In genomic region chr5:141808857-141809256, GRCh38 we compare ENCODE assay signal across 24 cellular contexts.
DNase-seq lines count a peak whose midpoint lies in the region; ATAC-seq, FAIRE-seq and TF ChIP-seq lines count a peak whose summit lies in the region.
"Had no signal": no experiment of that assay in that cellular context is flagged by ENCODE, and none has a peak within 500 bp of the region (broad histone marks: within the 10 kb centered on the region; RNA-seq: fewer than 3 reads in every experiment).

No MANE protein-coding gene starts in this region.

- H4K20me1 ChIP-seq in H1 (replicated peaks in 1 of 2; ENCODE audit: control insufficient read depth in 1 of 2, insufficient read depth in 2 of 2, low read length in 2 of 2), result no peaks in the 10 kb centered on the region

- H3K9me3 ChIP-seq in left ventricle myocardium inferior (replicated peaks) (no peaks in the 10 kb centered on the region), heart right ventricle (no peaks in the 10 kb centered on the region), H1 (ENCODE audit: insufficient read depth in 2 of 2, low read depth in 1 of 2, low read length in 1 of 2) (no peaks in the 10 kb centered on the region)
- H3K9me3 ChIP-seq: BE2C, SJCRH30 had no signal

- 81 to 83% methylated on average over 2 of the region's 2 CpGs for WGBS in heart right ventricle, 2 donors
- whole genome bisulfite sequencing in H1 (ENCODE audit: extremely low coverage in 1 of 2, insufficient coverage in 1 of 2, insufficient read length in 1 of 2, insufficient replicate concordance in 2 of 2, low coverage in 1 of 2, low lambda C conversion rate in 2 of 2, missing lambda C conversion rate in 1 of 2), 2 experiments, result 93% methylated on average over 1 of the region's 2 CpGs; no CpG with 5 or more reads in 1 of the 2 experiments

- peak overlapping the region in 1 of 5 experiments; percentile 5 for H3K4me3 Mint-ChIP-seq in brain
- H3K4me3 Mint-ChIP-seq: CD4-positive, CD25-positive, alpha-beta regulatory T cell; H9; HFFc6; IgD-negative memory B cell had no signal

- H2AK5ac ChIP-seq in H1 (ENCODE audit: low read depth, low read length), result no peak overlapping the region

- H3K23ac ChIP-seq in H1 (ENCODE audit: insufficient read length), result no peak overlapping the region

- no peaks in the 10 kb centered on the region for H3K36me3 Mint-ChIP-seq in brain
- H3K36me3 Mint-ChIP-seq: CD4-positive, CD25-positive, alpha-beta regulatory T cell; IgD-negative memory B cell had no signal

- H3K4me1 ChIP-seq in left ventricle myocardium inferior (peaks cover 74% of the 10 kb centered on the region), heart right ventricle (peaks cover 18 to 81% (median 55%) of the 10 kb centered on the region in 9 donors), H1 (replicated peaks in 1 of 4; ENCODE audit: control insufficient read depth in 3 of 4, insufficient read depth in 4 of 4, low read length in 3 of 4) (peaks cover 20 to 48% (median 27%) of the 10 kb centered on the region in 4 experiments)
- H3K4me1 ChIP-seq: SJCRH30 had no signal

- peaks cover 0 to 3% (median 0%) of the 10 kb centered on the region in 5 experiments for H3K9me3 Mint-ChIP-seq in brain
- H3K9me3 Mint-ChIP-seq: H9, HFFc6, IgD-negative memory B cell had no signal

- H3K4me2 ChIP-seq in H1 (ENCODE audit: insufficient read depth in 1 of 2, low read depth in 2 of 2, low read length in 2 of 2), result no peak overlapping the region
- H3K4me2 ChIP-seq: KMS-11 had no signal

- H3K4me3 ChIP-seq in left ventricle myocardium inferior (no peak overlapping the region), heart right ventricle (no peak overlapping the region), H1 (ENCODE audit: extremely low read depth in 1 of 4, insufficient read depth in 2 of 4, low read depth in 3 of 4, low read length in 4 of 4) (no peak overlapping the region)
- H3K4me3 ChIP-seq: SJCRH30 had no signal

- H3K79me1 ChIP-seq in H1 (ENCODE audit: low read depth, low read length), result no peaks in the 10 kb centered on the region

- no peak overlapping the region for H3K14ac ChIP-seq in H1 (ENCODE audit: insufficient read length)

- TF ChIP-seq EP300 in H1 (IDR thresholded peaks at IDR 0.05; ENCODE audit: borderline replicate concordance in 1 of 2, low read depth in 2 of 2, low read length in 2 of 2), result no peak

- no peak overlapping the region for H2AFZ ChIP-seq in H1 (ENCODE audit: low read length)

- TF ChIP-seq CTCF in left ventricle myocardium inferior (IDR thresholded peaks at IDR 0.05; ENCODE audit: borderline replicate concordance) (no peak), heart right ventricle (IDR thresholded peaks at IDR 0.05) (no peak), brain (conservative IDR thresholded peaks at IDR 0.05) (no peak), H1 (IDR thresholded peaks at IDR 0.05; ENCODE audit: control extremely low read depth in 1 of 3, insufficient read depth in 1 of 3, low read depth in 1 of 3, low read length in 3 of 3) (no peak)

- H3K27me3 ChIP-seq in left ventricle myocardium inferior (ENCODE audit: low read depth) (peaks cover 71% of the 10 kb centered on the region), heart right ventricle (peaks cover 0 to 60% (median 21%) of the 10 kb centered on the region in 7 donors), H1 (replicated peaks in 1 of 4; ENCODE audit: control insufficient read depth in 3 of 4, extremely low read depth in 1 of 4, insufficient read depth in 3 of 4, low read length in 3 of 4) (no peaks in the 10 kb centered on the region; a peak in 1 of 7 replicates)
- H3K27me3 ChIP-seq: BE2C had no signal

- H3K27ac ChIP-seq in left ventricle myocardium inferior (replicated peaks) (peak overlapping the region; percentile 42), heart right ventricle (peak overlapping the region in 3 of 10 donors; percentile 11 to 93 (median 45)), H1 (ENCODE audit: low read depth, low read length) (no peak overlapping the region)
- H3K27ac ChIP-seq: KMS-11, SJCRH30 had no signal

- H2BK20ac ChIP-seq in H1 (ENCODE audit: low read length), result no peak overlapping the region

- H3K79me2 ChIP-seq in H1 (ENCODE audit: control insufficient read depth in 1 of 2, insufficient read depth in 2 of 2, low read length in 2 of 2), result no peaks in the 10 kb centered on the region

- no peak for DNase-seq in left ventricle myocardium inferior
- no peak for DNase-seq in heart right ventricle
- no peak for DNase-seq in H1 (ENCODE audit: low read depth in 1 of 2, low spot score in 2 of 2)
- DNase-seq in NCI-H187 treated with DMSO at 0.1 percent for 48 hours (lab: John Stamatoyannopoulos, UW), result no peak
- DNase-seq in NCI-H2171 treated with DMSO at 0.1 percent for 48 hours (lab: John Stamatoyannopoulos, UW), result no peak
- DNase-seq in NCI-H1105 (lab: John Stamatoyannopoulos, UW), result no peak
- DNase-seq: 8988T; ACHN; BE2C; CD4-positive, CD25-positive, alpha-beta regulatory T cell; H9; HFFc6; NCI-H1092; NCI-H1436; NCI-H187; NCI-H748 treated with DMSO at 0.1 percent for 48 hours; SJCRH30 had no signal

- intact Hi-C loops in left ventricle myocardium inferior (cut with micrococcal nuclease), result no loop called here
- intact Hi-C loops in heart right ventricle (cut with DNase I), result loop anchor here in 5 of 10 donors (5.0 kb wide), 5 partner anchors 38 to 107 kb away; partner anchors contain the start of gene PCDH1 (in 2 of the 5)

- H2BK120ac ChIP-seq in H1 (replicated peaks; ENCODE audit: low read depth, low read length), result no peak overlapping the region

- no peak overlapping the region for H4K5ac ChIP-seq in H1 (ENCODE audit: insufficient read length, low read depth, low read length)

- no peak for ATAC-seq in heart right ventricle
- ATAC-seq in esophagus mucosa, result no peak
- ATAC-seq: SK-N-SH treated with all-trans-retinoic acid at 6 μM for 48 hours had no signal

- H2BK15ac ChIP-seq in H1 (ENCODE audit: low read length), result 0 out of 2 replicates have a peak overlapping the region, but pooled peaks have one; percentile 75

- TF ChIP-seq RAD21 in H1 (IDR thresholded peaks at IDR 0.05 in 1 of 2, conservative IDR thresholded peaks at IDR 0.05 in 1 of 2; ENCODE audit: low read depth in 2 of 2, low read length in 2 of 2), result no peak

- H3K23me2 ChIP-seq in H1 (ENCODE audit: low read depth, low read length), result peaks cover 4% of the 10 kb centered on the region; the same call in 1 of the 2 replicates

- H4K8ac ChIP-seq in H1 (ENCODE audit: extremely low read depth, insufficient read depth, low read length), result no peak overlapping the region

- no peak overlapping the region for H3K9ac ChIP-seq in H1 (replicated peaks in 1 of 4; ENCODE audit: extremely low read depth in 1 of 4, low read depth in 3 of 4, low read length in 3 of 4)
- H3K9ac ChIP-seq: KMS-11 had no signal

- POLR2A ChIA-PET in H1 (lab: Charles Lee; ENCODE audit: partially characterized antibody), result interaction anchor here (1.2 to 4.3 kb wide), 4 partner anchors 17 to 68 kb away, joined by 3 to 18 read pairs (median 4); partner anchors contain the start of gene PCDH1

- CTCF ChIA-PET in H1 (lab: Charles Lee; ENCODE audit: partially characterized antibody), result interaction anchor here (0.5 to 20.5 kb wide), 12 partner anchors 9 to 160 kb away, joined by 3 to 345 read pairs (median 4); partner anchors contain the start of genes PCDH1 and RNF14

- no peak overlapping the region for H2BK12ac ChIP-seq in H1 (ENCODE audit: low read depth, low read length)

- TF ChIP-seq POLR2A in H1 (IDR thresholded peaks at IDR 0.05; ENCODE audit: control extremely low read depth in 1 of 2, low read depth in 2 of 2, low read length in 2 of 2), result no peak

- H3K36me3 ChIP-seq in left ventricle myocardium inferior (no peaks in the 10 kb centered on the region), heart right ventricle (no peaks in the 10 kb centered on the region), H1 (ENCODE audit: control insufficient read depth in 2 of 4, insufficient read depth in 4 of 4, low read length in 3 of 4) (no peaks in the 10 kb centered on the region)
- H3K36me3 ChIP-seq: BE2C, SJCRH30 had no signal

- H4K91ac ChIP-seq in H1 (replicated peaks; ENCODE audit: insufficient read length, low read length), result no peak overlapping the region

- H3K27ac Mint-ChIP-seq in brain, result peak overlapping the region; percentile 13 to 93 (median 46)
- H3K27ac Mint-ChIP-seq: CD4-positive, CD25-positive, alpha-beta regulatory T cell; HFFc6; IgD-negative memory B cell had no signal

- H2BK5ac ChIP-seq in H1 (ENCODE audit: low read depth, low read length), result no peak overlapping the region

- FAIRE-seq in H1 (lab: Jason Lieb, UNC), result no peak
- FAIRE-seq: GM18507, RCC 7860 had no signal

- no peak overlapping the region for H3K18ac ChIP-seq in H1 (ENCODE audit: extremely low read depth, low read length)

- peaks cover 5% of the 10 kb centered on the region for H3K27me3 Mint-ChIP-seq in brain

- no peak overlapping the region for H3K4ac ChIP-seq in H1 (replicated peaks; ENCODE audit: insufficient read length, low read depth, low read length)

- H3K4me1 Mint-ChIP-seq in brain, result peaks cover 94% of the 10 kb centered on the region
- H3K4me1 Mint-ChIP-seq: CD4-positive, CD25-positive, alpha-beta regulatory T cell; IgD-negative memory B cell had no signal

- H3K56ac ChIP-seq in H1 (replicated peaks; ENCODE audit: insufficient read length, low read depth, low read length), result no peak overlapping the region

TF ChIP-seq in H1, 55 proteins besides CTCF, POLR2A, EP300 and RAD21:
- TF ChIP-seq GTF2F1 (IDR thresholded peaks at IDR 0.05; ENCODE audit: borderline replicate concordance, low read depth, low read length), result no peak
- no peak for TF ChIP-seq GABPA (IDR thresholded peaks at IDR 0.05; ENCODE audit: borderline replicate concordance, insufficient read depth, low read length)
- TF ChIP-seq, protein P1, sequence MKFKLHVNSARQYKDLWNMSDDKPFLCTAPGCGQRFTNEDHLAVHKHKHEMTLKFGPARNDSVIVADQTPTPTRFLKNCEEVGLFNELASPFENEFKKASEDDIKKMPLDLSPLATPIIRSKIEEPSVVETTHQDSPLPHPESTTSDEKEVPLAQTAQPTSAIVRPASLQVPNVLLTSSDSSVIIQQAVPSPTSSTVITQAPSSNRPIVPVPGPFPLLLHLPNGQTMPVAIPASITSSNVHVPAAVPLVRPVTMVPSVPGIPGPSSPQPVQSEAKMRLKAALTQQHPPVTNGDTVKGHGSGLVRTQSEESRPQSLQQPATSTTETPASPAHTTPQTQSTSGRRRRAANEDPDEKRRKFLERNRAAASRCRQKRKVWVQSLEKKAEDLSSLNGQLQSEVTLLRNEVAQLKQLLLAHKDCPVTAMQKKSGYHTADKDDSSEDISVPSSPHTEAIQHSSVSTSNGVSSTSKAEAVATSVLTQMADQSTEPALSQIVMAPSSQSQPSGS (IDR thresholded peaks at IDR 0.05; ENCODE audit: low read length), result no peak
- no peak for TF ChIP-seq CEBPB (IDR thresholded peaks at IDR 0.05; ENCODE audit: low read depth, low read length)
- TF ChIP-seq ZNF274 (IDR thresholded peaks at IDR 0.05; ENCODE audit: borderline replicate concordance, extremely low read depth, low read length), result no peak
TF ChIP-seq in H1: peak in this region for 0.
